34 cellular contexts compared by ENCODE assay signal in genomic region chr2:106628377-106628776, GRCh38.
"Had no signal": no experiment of that assay in that cellular context is flagged by ENCODE, and none has a peak within 500 bp of the region (broad histone marks: within the 10 kb centered on the region; RNA-seq: fewer than 3 reads in every experiment).

No MANE protein-coding gene starts in this region.

- FAIRE-seq: astrocyte, bronchial epithelial cell had no signal

- H3K9me3 ChIP-seq: adrenal gland, ascending aorta, body of pancreas had no signal

- H3K36me3 ChIP-seq: adrenal gland, ascending aorta, brain microvascular endothelial cell, breast epithelium, cardiac muscle cell had no signal

- ATAC-seq: activated naive CD4-positive, alpha-beta T cell treated with anti-CD3 and anti-CD28 coated beads, Interleukin-2, amount 50 U/mL, for 72 hours; activated naive CD8-positive, alpha-beta T cell treated with anti-CD3 and anti-CD28 coated beads, Interleukin-2, amount 50 U/mL, for 24 hours; activated T-cell treated with anti-CD3 and anti-CD28 coated beads, Interleukin-2, amount 50 U/mL, for 4 hours; activated T-cell treated with anti-CD3 and anti-CD28 coated beads, Interleukin-2, amount 50 U/mL, for 72 hours; activated T-helper 17 cell treated with anti-CD3 and anti-CD28 coated beads, Interleukin-2, amount 50 U/mL, for 72 hours; body of pancreas had no signal

- H3K4me3 ChIP-seq: adrenal gland, ascending aorta, body of pancreas, breast epithelium, cardiac muscle cell had no signal

- H3K27ac ChIP-seq: adrenal gland, ascending aorta, body of pancreas, brain microvascular endothelial cell, breast epithelium, cardiac muscle cell had no signal

- H3K27me3 ChIP-seq: adrenal gland, ascending aorta, body of pancreas, brain microvascular endothelial cell, cardiac muscle cell had no signal

- H3K4me1 ChIP-seq: adrenal gland, ascending aorta, body of pancreas, breast epithelium had no signal

- DNase-seq: activated effector memory CD4-positive, alpha-beta T cell treated with anti-CD3 and anti-CD28 coated beads, Interleukin-2, amount 50 U/mL, for 16 hours; activated effector memory CD4-positive, alpha-beta T cell treated with Interleukin-2 at 50 U/mL for 16 hours; activated gamma-delta T cell; activated gamma-delta T cell treated with Interleukin-2 at 50 U/mL for 16 hours; activated naive CD4-positive, alpha-beta T cell; activated naive CD4-positive, alpha-beta T cell treated with anti-CD3 and anti-CD28 coated beads for 36 hours; activated naive CD4-positive, alpha-beta T cell treated with anti-CD3 and anti-CD28 coated beads, Interleukin-2, amount 10 ng/mL, durations not matched to agents 7 days and 5 days; activated naive CD4-positive, alpha-beta T cell treated with anti-CD3 and anti-CD28 coated beads, Interleukin-2, amount 50 U/mL, for 16 hours; activated naive CD4-positive, alpha-beta T cell treated with Interleukin-2 at 50 U/mL for 16 hours; activated naive CD8-positive, alpha-beta T cell treated with anti-CD3 and anti-CD28 coated beads for 36 hours; activated naive CD8-positive, alpha-beta T cell treated with anti-CD3 and anti-CD28 coated beads, Interleukin-2, amount 10 ng/mL, durations not matched to agents 7 days and 5 days; activated naive CD8-positive, alpha-beta T cell treated with anti-CD3 and anti-CD28 coated beads, Interleukin-2, amount 50 U/mL, for 24 hours; activated T-cell treated with anti-CD3 and anti-CD28 coated beads, Interleukin-2, amount 50 U/mL, for 1 hour; activated T-cell treated with anti-CD3 and anti-CD28 coated beads, Interleukin-2, amount 50 U/mL, for 24 hours; activated T-cell treated with anti-CD3 and anti-CD28 coated beads, Interleukin-2, amount 50 U/mL, for 4 hours; activated T-cell treated with anti-CD3 and anti-CD28 coated beads, Interleukin-2, amount 50 U/mL, for 48 hours; activated T-cell treated with anti-CD3 and anti-CD28 coated beads, Interleukin-2, amount 50 U/mL, for 72 hours; adrenal gland; amniotic stem cell; amygdala; anterior cingulate cortex; aorta; body of pancreas; brain microvascular endothelial cell; caudate nucleus; central memory CD4-positive, alpha-beta T cell; cerebellar nuclear complex had no signal
